ENCODE assay signal across 8 cellular contexts in the genomic region with DNA sequence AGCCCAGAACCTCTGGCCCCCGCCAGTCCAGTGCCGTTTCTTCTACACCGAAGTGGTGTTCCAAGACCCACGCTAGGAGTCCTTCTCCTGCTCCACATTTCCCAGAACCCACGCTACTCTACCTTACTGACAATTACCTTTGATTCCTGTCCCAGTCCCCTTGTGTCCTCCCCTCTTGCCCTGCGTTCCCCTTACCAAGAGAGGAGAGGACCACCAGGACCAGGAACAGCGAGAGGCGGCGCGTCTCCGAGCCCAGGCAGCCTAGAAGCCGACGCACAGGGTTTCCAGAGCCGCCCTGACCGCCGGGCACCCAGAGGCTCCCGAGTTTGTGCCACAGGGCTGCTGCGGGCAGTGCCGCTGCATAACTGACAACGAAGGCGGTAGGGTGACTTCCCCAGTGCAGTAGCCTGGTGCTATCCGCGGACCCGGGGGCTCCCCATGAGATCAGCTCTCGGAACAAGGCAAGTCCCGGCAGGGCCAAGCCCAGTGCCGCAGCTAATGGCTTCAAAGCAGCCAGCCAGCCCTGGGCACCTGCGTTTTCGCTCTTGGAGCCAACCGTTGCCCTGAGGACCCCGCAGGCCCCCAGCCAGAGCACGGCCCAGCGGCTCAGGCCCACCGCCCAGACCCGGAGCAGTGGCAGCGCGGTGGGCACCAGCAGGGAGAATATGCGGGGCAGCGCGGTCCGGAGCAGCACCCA. TPM values are rescaled to one million over a fixed set of nuclear protein-coding genes. Genes with fewer than 3 reads are reported as not detected.
DNase-seq lines count a peak whose midpoint lies in the region; ATAC-seq and TF ChIP-seq lines count a peak whose summit lies in the region.

No MANE protein-coding gene starts in this region.

- H3K4me3 Mint-ChIP-seq in activated naive CD8-positive, alpha-beta T cell treated with anti-CD3 and anti-CD28 coated beads, Interleukin-2, amount 10 ng/mL, durations not matched to agents 7 days and 5 days = peak overlapping the region; percentile 98
- peak overlapping the region; percentile 76 for H3K4me3 Mint-ChIP-seq in glutamatergic neuron (ENCODE audit: unreplicated experiment)

- H3K27ac Mint-ChIP-seq in activated naive CD8-positive, alpha-beta T cell treated with anti-CD3 and anti-CD28 coated beads, Interleukin-2, amount 10 ng/mL, durations not matched to agents 7 days and 5 days = peak overlapping the region; percentile 100
- no peak overlapping the region for H3K27ac Mint-ChIP-seq in glutamatergic neuron (ENCODE audit: unreplicated experiment)

- POLR2A ChIA-PET in activated naive CD8-positive, alpha-beta T cell treated with anti-CD3 and anti-CD28 coated beads, Interleukin-2, amount 10 ng/mL, durations not matched to agents 7 days and 5 days (lab: Charles Lee) = interaction anchor here (0.6 to 7.3 kb wide), 16 partner anchors 11 to 725 kb away, joined by 3 to 773 read pairs (median 6); a partner anchor contains a TSS

- DNase-seq in NK-92 treated with Interleukin-12 subunit alpha and Interleukin-12 subunit beta, amount 100 ng/mL, for 24 hours (lab: John Stamatoyannopoulos, UW) = peak; percentile 45
- no peak for DNase-seq in NK-92 (lab: John Stamatoyannopoulos, UW; ENCODE audit: unreplicated experiment)
- peak; percentile 55 for DNase-seq in RPMI8226
- DNase-seq in activated naive CD8-positive, alpha-beta T cell treated with anti-CD3 and anti-CD28 coated beads, Interleukin-2, amount 10 ng/mL, durations not matched to agents 7 days and 5 days = peak; percentile 53
- peak; percentile 24 for DNase-seq in glutamatergic neuron
- DNase-seq in nucleus accumbens (lab: John Stamatoyannopoulos, UW) = peak in 35 of 56 donors; percentile 24 to 77 (median 58)
- DNase-seq in cortex of kidney (lab: John Stamatoyannopoulos, UW) = no peak

- H3K4me1 Mint-ChIP-seq in activated naive CD8-positive, alpha-beta T cell treated with anti-CD3 and anti-CD28 coated beads, Interleukin-2, amount 10 ng/mL, durations not matched to agents 7 days and 5 days = peaks cover 57% of the 10 kb centered on the region
- no peaks in the 10 kb centered on the region for H3K4me1 Mint-ChIP-seq in glutamatergic neuron (ENCODE audit: low read depth, unreplicated experiment)

- ATAC-seq in HG02970 (IDR thresholded peaks at IDR 0.05; ENCODE audit: low FRiP score, unreplicated experiment) = peak; percentile 20
- peak; percentile 16 for ATAC-seq in activated naive CD8-positive, alpha-beta T cell treated with anti-CD3 and anti-CD28 coated beads, Interleukin-2, amount 10 ng/mL, durations not matched to agents 7 days and 5 days (ENCODE audit: low read depth)

- TF ChIP-seq CTCF in glutamatergic neuron (IDR thresholded peaks at IDR 0.05; ENCODE audit: partially characterized antibody, unreplicated experiment) = no peak

- no peaks in the 10 kb centered on the region for H3K9me3 Mint-ChIP-seq in activated naive CD8-positive, alpha-beta T cell treated with anti-CD3 and anti-CD28 coated beads, Interleukin-2, amount 10 ng/mL, durations not matched to agents 7 days and 5 days
- H3K9me3 Mint-ChIP-seq in glutamatergic neuron (ENCODE audit: unreplicated experiment) = peaks cover 12% of the 10 kb centered on the region

- no peaks in the 10 kb centered on the region for H3K27me3 Mint-ChIP-seq in activated naive CD8-positive, alpha-beta T cell treated with anti-CD3 and anti-CD28 coated beads, Interleukin-2, amount 10 ng/mL, durations not matched to agents 7 days and 5 days
- peaks cover 29% of the 10 kb centered on the region for H3K27me3 Mint-ChIP-seq in glutamatergic neuron (ENCODE audit: unreplicated experiment)

- H3K36me3 Mint-ChIP-seq in activated naive CD8-positive, alpha-beta T cell treated with anti-CD3 and anti-CD28 coated beads, Interleukin-2, amount 10 ng/mL, durations not matched to agents 7 days and 5 days = peaks cover 72% of the 10 kb centered on the region
- peaks cover 6% of the 10 kb centered on the region for H3K36me3 Mint-ChIP-seq in glutamatergic neuron (ENCODE audit: unreplicated experiment)

RNA-seq across cellular contexts. Expression of a gene that starts 0.5 kb away (rescaled TPM):
- total RNA-seq in activated naive CD8-positive, alpha-beta T cell treated with anti-CD3 and anti-CD28 coated beads, Interleukin-2, amount 10 ng/mL, durations not matched to agents 7 days and 5 days = 100 to 1,000 TPM; 315 to 323 TPM
- 0.25 TPM for total RNA-seq in glutamatergic neuron (ENCODE audit: unreplicated experiment)

RNA-seq across cellular contexts. Expression of a gene that starts 1.0 kb away (rescaled TPM):
- 100 to 1,000 TPM; 353 to 356 TPM for total RNA-seq in activated naive CD8-positive, alpha-beta T cell treated with anti-CD3 and anti-CD28 coated beads, Interleukin-2, amount 10 ng/mL, durations not matched to agents 7 days and 5 days
- total RNA-seq in glutamatergic neuron (ENCODE audit: unreplicated experiment) = not detected

RNA-seq across cellular contexts. Expression of a gene that starts 9.1 kb away (rescaled TPM):
- 100 to 1,000 TPM; 308 to 327 TPM for total RNA-seq in activated naive CD8-positive, alpha-beta T cell treated with anti-CD3 and anti-CD28 coated beads, Interleukin-2, amount 10 ng/mL, durations not matched to agents 7 days and 5 days
- total RNA-seq in glutamatergic neuron (ENCODE audit: unreplicated experiment) = not detected

RNA-seq across cellular contexts. Expression of a gene that starts 14.5 kb away (rescaled TPM):
- total RNA-seq in activated naive CD8-positive, alpha-beta T cell treated with anti-CD3 and anti-CD28 coated beads, Interleukin-2, amount 10 ng/mL, durations not matched to agents 7 days and 5 days = 100 to 1,000 TPM; 209 to 210 TPM
- 1.9 TPM for total RNA-seq in glutamatergic neuron (ENCODE audit: unreplicated experiment)

RNA-seq across cellular contexts. Expression of a gene that starts 36.2 kb away (rescaled TPM):
- total RNA-seq in activated naive CD8-positive, alpha-beta T cell treated with anti-CD3 and anti-CD28 coated beads, Interleukin-2, amount 10 ng/mL, durations not matched to agents 7 days and 5 days = 1 to 10 TPM; 2.4 to 3.1 TPM
- total RNA-seq in glutamatergic neuron (ENCODE audit: unreplicated experiment) = not detected

Comparison
In these comparisons a context has a peak if more than half of its experiments do, and no peak if none do; other contexts are left out.
1. DNase-seq: peak in NK-92 treated with Interleukin-12 subunit alpha and Interleukin-12 subunit beta, amount 100 ng/mL, for 24 hours (single experiment), RPMI8226 (single experiment), activated naive CD8-positive, alpha-beta T cell treated with anti-CD3 and anti-CD28 coated beads, Interleukin-2, amount 10 ng/mL, durations not matched to agents 7 days and 5 days (single experiment), glutamatergic neuron (single experiment) and nucleus accumbens (35 of 56); none in NK-92 (single experiment) and cortex of kidney (single experiment).
2. RNA of a gene that starts 0.5 kb away (total RNA-seq): 315 to 323 TPM in activated naive CD8-positive, alpha-beta T cell treated with anti-CD3 and anti-CD28 coated beads, Interleukin-2, amount 10 ng/mL, durations not matched to agents 7 days and 5 days; 0.25 TPM in glutamatergic neuron (single experiment); every median in the first group is over 100 times any median in the second.
3. RNA of a gene that starts 1.0 kb away (total RNA-seq): 353 to 356 TPM in activated naive CD8-positive, alpha-beta T cell treated with anti-CD3 and anti-CD28 coated beads, Interleukin-2, amount 10 ng/mL, durations not matched to agents 7 days and 5 days; not detected in glutamatergic neuron (single experiment); every median in the first group is over 100 times any median in the second.
4. RNA of a gene that starts 9.1 kb away (total RNA-seq): 308 to 327 TPM in activated naive CD8-positive, alpha-beta T cell treated with anti-CD3 and anti-CD28 coated beads, Interleukin-2, amount 10 ng/mL, durations not matched to agents 7 days and 5 days; not detected in glutamatergic neuron (single experiment); every median in the first group is over 100 times any median in the second.